8 cellular contexts compared by ENCODE assay signal in genomic region chr10:5292196-5292735, GRCh38.
DNase-seq lines count a peak whose midpoint lies in the region; ATAC-seq, FAIRE-seq and TF ChIP-seq lines count a peak whose summit lies in the region.

No MANE protein-coding gene starts in this region.

- H3K4me3 Mint-ChIP-seq in central memory CD8-positive, alpha-beta T cell, result peak overlapping the region; percentile 78

- peaks cover 2% of the 10 kb centered on the region for H3K36me3 Mint-ChIP-seq in central memory CD8-positive, alpha-beta T cell (ENCODE audit: insufficient read depth)

- peak; percentile 27 for ATAC-seq in central memory CD8-positive, alpha-beta T cell (replicated peaks; ENCODE audit: extremely low read depth, poor library complexity, severe bottlenecking)
- ATAC-seq in psoas muscle, result peak in 1 of 4 donors; percentile 35

- H3K27me3 ChIP-seq in SJCRH30 (no peaks in the 10 kb centered on the region), psoas muscle (ENCODE audit: insufficient read depth in 3 of 3, low read length in 2 of 3) (no peaks in the 10 kb centered on the region)

- H3K27ac ChIP-seq in SJCRH30 (peak overlapping the region; percentile 56), psoas muscle (peak overlapping the region; percentile 66)

- DNase-seq in H4 (ENCODE audit: low spot score) (peak; percentile 51), SJCRH30 (peak in 1 of 2 experiments; percentile 2), psoas muscle (no peak), posterior cingulate gyrus (no peak), dedifferentiated amniotic fluid mesenchymal stem cell (ENCODE audit: extremely low spot score) (no peak), NCI-H1048 (lab: John Stamatoyannopoulos, UW) (no peak), HTR-8/SVneo (ENCODE audit: insufficient read length, low spot score) (no peak)
- DNase-seq in central memory CD8-positive, alpha-beta T cell (ENCODE audit: low spot score in 2 of 2), result no peak

- H3K4me1 ChIP-seq in SJCRH30, result peaks cover 13% of the 10 kb centered on the region
- peaks cover 8% of the 10 kb centered on the region for H3K4me1 ChIP-seq in psoas muscle

- FAIRE-seq in HTR-8/SVneo (lab: Jason Lieb, UNC), result no peak

- TF ChIP-seq CTCF in psoas muscle (IDR thresholded peaks at IDR 0.05), result no peak

- intact Hi-C loops in psoas muscle (cut with DNase I) (no loop called here), posterior cingulate gyrus (cut with DNase I) (no loop called here)

- peak overlapping the region; percentile 97 for H3K27ac Mint-ChIP-seq in central memory CD8-positive, alpha-beta T cell (ENCODE audit: low read depth)

- no peaks in the 10 kb centered on the region for H3K9me3 Mint-ChIP-seq in central memory CD8-positive, alpha-beta T cell

- H3K4me3 ChIP-seq in SJCRH30 (no peak overlapping the region), psoas muscle (peak overlapping the region; percentile 25)

- peaks cover 27% of the 10 kb centered on the region for H3K4me1 Mint-ChIP-seq in central memory CD8-positive, alpha-beta T cell

- WGBS in psoas muscle, 3 donors, result 69 to 75% (median 69%) methylated on average over 7 of the region's 7 CpGs

- H3K36me3 ChIP-seq in SJCRH30, result no peaks in the 10 kb centered on the region
- no peaks in the 10 kb centered on the region for H3K36me3 ChIP-seq in psoas muscle (ENCODE audit: insufficient read depth in 1 of 2, low read depth in 1 of 2)

- H3K9me3 ChIP-seq in SJCRH30 (replicated peaks) (no peaks in the 10 kb centered on the region), psoas muscle (no peaks in the 10 kb centered on the region)

- peaks cover 2% of the 10 kb centered on the region for H3K27me3 Mint-ChIP-seq in central memory CD8-positive, alpha-beta T cell
